In the genomic region with DNA sequence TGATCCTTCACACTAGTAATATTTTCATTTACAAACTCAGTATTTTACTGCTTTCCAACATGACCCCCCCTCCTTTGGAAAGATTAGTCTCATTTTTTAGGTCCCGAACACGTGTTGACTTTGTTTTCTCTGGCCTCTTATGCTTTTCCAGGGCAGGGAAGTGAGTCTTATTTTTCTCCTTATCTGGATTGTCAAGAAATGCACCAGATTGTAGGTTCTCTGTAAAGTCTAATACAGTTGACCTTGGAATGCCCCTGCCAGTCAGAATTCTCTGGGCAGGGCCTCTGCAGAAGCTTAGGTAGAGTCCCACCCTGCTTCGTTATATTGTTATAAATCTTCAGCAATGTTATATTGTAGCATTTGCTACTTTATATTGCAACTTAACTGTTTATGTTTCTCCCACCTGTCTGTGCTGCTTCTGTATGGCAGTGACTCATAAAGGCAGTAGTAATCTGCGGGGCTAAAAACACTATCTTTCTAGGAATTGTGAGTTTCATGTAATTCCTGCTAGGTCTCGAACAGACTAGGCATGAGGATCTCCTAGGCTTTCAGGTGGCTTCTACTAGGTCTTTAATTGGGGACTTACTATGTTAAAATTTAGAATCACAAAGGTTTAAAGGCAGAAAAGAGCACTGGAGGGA, we compare ENCODE assay signal across 1 cellular context.
TF ChIP-seq lines count a peak whose summit lies in the region.

No MANE protein-coding gene starts in this region.

TF ChIP-seq in HEK293, 187 proteins besides CTCF, POLR2A, EP300 and RAD21 (continued from another document):
- TF ChIP-seq ZNF518A (tag by site-specific recombination; conservative IDR thresholded peaks at IDR 0.05; ENCODE audit: low read depth) (no peak), ZNF10 (tag by site-specific recombination; IDR thresholded peaks at IDR 0.05) (no peak), ZBTB48 (tag by site-specific recombination; IDR thresholded peaks at IDR 0.05) (no peak), EGR2 (tag by site-specific recombination; IDR thresholded peaks at IDR 0.05; ENCODE audit: low read depth) (no peak), KLF8 (tag by site-specific recombination; IDR thresholded peaks at IDR 0.05) (no peak), ZNF239 (tag by site-specific recombination; IDR thresholded peaks at IDR 0.05) (no peak), ZXDB (tag by site-specific recombination; IDR thresholded peaks at IDR 0.05) (no peak), ZNF776 (tag by site-specific recombination; IDR thresholded peaks at IDR 0.05; ENCODE audit: borderline replicate concordance) (no peak), ZNF157 (tag by site-specific recombination; IDR thresholded peaks at IDR 0.05) (no peak), KLF1 (tag by site-specific recombination; IDR thresholded peaks at IDR 0.05) (no peak), WT1 (tag by site-specific recombination; IDR thresholded peaks at IDR 0.05) (no peak), ZNF664 (tag by site-specific recombination; IDR thresholded peaks at IDR 0.05) (no peak), GLIS2 (tag by site-specific recombination; IDR thresholded peaks at IDR 0.05) (no peak), SP3 (tag by site-specific recombination; IDR thresholded peaks at IDR 0.05) (no peak), ZFP69B (tag by site-specific recombination; IDR thresholded peaks at IDR 0.05) (no peak), ZNF362 (tag by site-specific recombination; IDR thresholded peaks at IDR 0.05) (no peak), PRDM6 (tag by site-specific recombination; IDR thresholded peaks at IDR 0.05) (peak; percentile 68), BCL6B (tag by site-specific recombination; IDR thresholded peaks at IDR 0.05) (peak; percentile 97), ZNF561 (tag by site-specific recombination; IDR thresholded peaks at IDR 0.05; ENCODE audit: borderline replicate concordance) (peak; percentile 42; the same call in 1 of the 2 replicates), ZBTB20 (tag by site-specific recombination; IDR thresholded peaks at IDR 0.05) (peak; percentile 35; the same call in 1 of the 2 replicates), ZNF394 (tag by site-specific recombination; IDR thresholded peaks at IDR 0.05; ENCODE audit: borderline replicate concordance) (peak; percentile 14; the same call in 1 of the 2 replicates), ZNF571 (tag by site-specific recombination; IDR thresholded peaks at IDR 0.05) (no peak), TCF7L2 (IDR thresholded peaks at IDR 0.05; ENCODE audit: borderline replicate concordance, low read depth, low read length) (no peak), PRDM10 (tag by site-specific recombination; IDR thresholded peaks at IDR 0.05) (no peak), ZNF529 (tag by site-specific recombination; IDR thresholded peaks at IDR 0.05; ENCODE audit: insufficient replicate concordance) (no peak)
- TF ChIP-seq, protein P1, sequence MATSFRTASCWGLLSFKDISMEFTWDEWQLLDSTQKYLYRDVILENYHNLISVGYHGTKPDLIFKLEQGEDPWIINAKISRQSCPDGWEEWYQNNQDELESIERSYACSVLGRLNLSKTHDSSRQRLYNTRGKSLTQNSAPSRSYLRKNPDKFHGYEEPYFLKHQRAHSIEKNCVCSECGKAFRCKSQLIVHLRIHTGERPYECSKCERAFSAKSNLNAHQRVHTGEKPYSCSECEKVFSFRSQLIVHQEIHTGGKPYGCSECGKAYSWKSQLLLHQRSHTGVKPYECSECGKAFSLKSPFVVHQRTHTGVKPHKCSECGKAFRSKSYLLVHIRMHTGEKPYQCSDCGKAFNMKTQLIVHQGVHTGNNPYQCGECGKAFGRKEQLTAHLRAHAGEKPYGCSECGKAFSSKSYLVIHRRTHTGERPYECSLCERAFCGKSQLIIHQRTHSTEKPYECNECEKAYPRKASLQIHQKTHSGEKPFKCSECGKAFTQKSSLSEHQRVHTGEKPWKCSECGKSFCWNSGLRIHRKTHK (tag by site-specific recombination; IDR thresholded peaks at IDR 0.05), result no peak
- TF ChIP-seq, protein P2, sequence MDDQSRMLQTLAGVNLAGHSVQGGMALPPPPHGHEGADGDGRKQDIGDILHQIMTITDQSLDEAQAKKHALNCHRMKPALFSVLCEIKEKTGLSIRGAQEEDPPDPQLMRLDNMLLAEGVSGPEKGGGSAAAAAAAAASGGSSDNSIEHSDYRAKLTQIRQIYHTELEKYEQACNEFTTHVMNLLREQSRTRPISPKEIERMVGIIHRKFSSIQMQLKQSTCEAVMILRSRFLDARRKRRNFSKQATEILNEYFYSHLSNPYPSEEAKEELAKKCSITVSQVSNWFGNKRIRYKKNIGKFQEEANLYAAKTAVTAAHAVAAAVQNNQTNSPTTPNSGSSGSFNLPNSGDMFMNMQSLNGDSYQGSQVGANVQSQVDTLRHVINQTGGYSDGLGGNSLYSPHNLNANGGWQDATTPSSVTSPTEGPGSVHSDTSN (CRISPR knock-in tag; IDR thresholded peaks at IDR 0.05), result no peak
- TF ChIP-seq, protein P3, sequence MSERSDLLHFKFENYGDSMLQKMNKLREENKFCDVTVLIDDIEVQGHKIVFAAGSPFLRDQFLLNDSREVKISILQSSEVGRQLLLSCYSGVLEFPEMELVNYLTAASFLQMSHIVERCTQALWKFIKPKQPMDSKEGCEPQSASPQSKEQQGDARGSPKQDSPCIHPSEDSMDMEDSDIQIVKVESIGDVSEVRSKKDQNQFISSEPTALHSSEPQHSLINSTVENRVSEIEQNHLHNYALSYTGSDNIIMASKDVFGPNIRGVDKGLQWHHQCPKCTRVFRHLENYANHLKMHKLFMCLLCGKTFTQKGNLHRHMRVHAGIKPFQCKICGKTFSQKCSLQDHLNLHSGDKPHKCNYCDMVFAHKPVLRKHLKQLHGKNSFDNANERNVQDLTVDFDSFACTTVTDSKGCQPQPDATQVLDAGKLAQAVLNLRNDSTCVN (tag by site-specific recombination; optimal IDR thresholded peaks at IDR 0.05), result no peak
- TF ChIP-seq, protein P4, sequence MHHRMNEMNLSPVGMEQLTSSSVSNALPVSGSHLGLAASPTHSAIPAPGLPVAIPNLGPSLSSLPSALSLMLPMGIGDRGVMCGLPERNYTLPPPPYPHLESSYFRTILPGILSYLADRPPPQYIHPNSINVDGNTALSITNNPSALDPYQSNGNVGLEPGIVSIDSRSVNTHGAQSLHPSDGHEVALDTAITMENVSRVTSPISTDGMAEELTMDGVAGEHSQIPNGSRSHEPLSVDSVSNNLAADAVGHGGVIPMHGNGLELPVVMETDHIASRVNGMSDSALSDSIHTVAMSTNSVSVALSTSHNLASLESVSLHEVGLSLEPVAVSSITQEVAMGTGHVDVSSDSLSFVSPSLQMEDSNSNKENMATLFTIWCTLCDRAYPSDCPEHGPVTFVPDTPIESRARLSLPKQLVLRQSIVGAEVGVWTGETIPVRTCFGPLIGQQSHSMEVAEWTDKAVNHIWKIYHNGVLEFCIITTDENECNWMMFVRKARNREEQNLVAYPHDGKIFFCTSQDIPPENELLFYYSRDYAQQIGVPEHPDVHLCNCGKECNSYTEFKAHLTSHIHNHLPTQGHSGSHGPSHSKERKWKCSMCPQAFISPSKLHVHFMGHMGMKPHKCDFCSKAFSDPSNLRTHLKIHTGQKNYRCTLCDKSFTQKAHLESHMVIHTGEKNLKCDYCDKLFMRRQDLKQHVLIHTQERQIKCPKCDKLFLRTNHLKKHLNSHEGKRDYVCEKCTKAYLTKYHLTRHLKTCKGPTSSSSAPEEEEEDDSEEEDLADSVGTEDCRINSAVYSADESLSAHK (tag by site-specific recombination; IDR thresholded peaks at IDR 0.05), result peak; percentile 94
